9 cellular contexts compared by ENCODE assay signal in genomic region chr1:30743584-30744059, GRCh38. TPM values are rescaled to one million over a fixed set of nuclear protein-coding genes. Genes with fewer than 3 reads are reported as not detected.
A peak's percentile ranks its signal among the peaks of the same experiment; 100 is the strongest.
DNase-seq lines count a peak whose midpoint lies in the region; ATAC-seq, FAIRE-seq and TF ChIP-seq lines count a peak whose summit lies in the region.
"Had no signal": no experiment of that assay in that cellular context is flagged by ENCODE, and none has a peak within 500 bp of the region (broad histone marks: within the 10 kb centered on the region; RNA-seq: fewer than 3 reads in every experiment).

No MANE protein-coding gene starts in this region.

- intact Hi-C loops in GM12878 (cut with micrococcal nuclease; ENCODE audit: unreplicated experiment), result loop anchor here (1.0 to 5.0 kb wide), 2 partner anchors 11 to 34 kb away; no protein-coding TSS in a partner anchor

- in situ Hi-C loops in SK-MEL-5 (cut with HindIII; ENCODE audit: low pct_unique_long_range_greater_than_20kb, low sequenced_read_pairs), result no loop called here
- in situ Hi-C loops in GM12878 (cut with MboI), result no loop called here

- no peak; the same call in 1 of the 2 replicates for TF ChIP-seq POLR2A in GM12878 (IDR thresholded peaks at IDR 0.05; ENCODE audit: low read depth, low read length)

- H4K20me1 ChIP-seq in GM12878 (ENCODE audit: control insufficient read depth, insufficient read depth), result peaks cover 8% of the 10 kb centered on the region; the same call in 1 of the 2 replicates

- TF ChIP-seq EP300 in GM12878 (IDR thresholded peaks at IDR 0.05; ENCODE audit: borderline replicate concordance in 1 of 2, control insufficient read depth in 1 of 2, low read depth in 2 of 2, low read length in 2 of 2), result peak in 1 of 2 experiments; percentile 71; a peak in 2 of 4 replicates

- SMC1A ChIA-PET in GM12878 (lab: Charles Lee; ENCODE audit: uncharacterized antibody, unreplicated experiment), result interaction anchor here (0.9 to 24.8 kb wide), 5 partner anchors 15 to 37 kb away, joined by 4 to 556 read pairs (median 248); partner anchors contain the start of genes LAPTM5 and MATN1

- peak overlapping the region; percentile 93 for H3K27ac ChIP-seq in GM12878 (ENCODE audit: control insufficient read depth, insufficient read depth)
- H3K27ac ChIP-seq: HL-60 had no signal

- TF ChIP-seq RAD21 in GM12878 (IDR thresholded peaks at IDR 0.05; ENCODE audit: insufficient read depth, low read depth, low read length), result no peak

- H3K27me3 ChIP-seq in GM12878 (replicated peaks in 1 of 2; ENCODE audit: control insufficient read depth in 2 of 2, insufficient read depth in 2 of 2, low read length in 1 of 2), result no peaks in the 10 kb centered on the region

- H3K4me3 ChIP-seq in GM12878, result peak overlapping the region; percentile 98

- H3K36me3 ChIP-seq in GM12878 (ENCODE audit: control insufficient read depth in 2 of 2, insufficient read depth in 2 of 2, low read length in 1 of 2), result peaks cover 41 to 52% of the 10 kb centered on the region in 2 experiments

- ATAC-seq in HG02678 (IDR thresholded peaks at IDR 0.05; ENCODE audit: unreplicated experiment) (peak; percentile 32), GM12878 (peak; percentile 44)

- no TSS peak for BruUV-seq in GM12878 (replicated peaks; lab: Mats Ljungman, UMichigan)

- H3K4me1 ChIP-seq in GM12878 (ENCODE audit: control insufficient read depth, insufficient read depth, low read length), result peaks cover 91% of the 10 kb centered on the region

- POLR2A ChIA-PET in GM12878 (lab: Charles Lee), result interaction anchor here (0.6 to 22.5 kb wide), 6 partner anchors 11 to 35 kb away, joined by 5 to 741 read pairs (median 38); partner anchors contain the start of gene LAPTM5

- peak overlapping the region; percentile 75 for H3K4me2 ChIP-seq in GM12878 (ENCODE audit: control insufficient read depth, insufficient read depth)

- RAD21 ChIA-PET in GM12878 (lab: Charles Lee; ENCODE audit: unreplicated experiment), result interaction anchor here (0.8 to 14.8 kb wide), 11 partner anchors 11 to 169 kb away, joined by 3 to 462 read pairs (median 7); partner anchors contain the start of gene LAPTM5

- H3K9me3 ChIP-seq in GM12878 (replicated peaks; ENCODE audit: control insufficient read depth, insufficient read depth, low read length), result no peaks in the 10 kb centered on the region

- FAIRE-seq in GM12878 (lab: Jason Lieb, UNC), result peak; percentile 83

- H3K9ac ChIP-seq in GM12878 (ENCODE audit: control insufficient read depth, insufficient read depth, low read length), result peak overlapping the region; percentile 97

- TF ChIP-seq CTCF in GM12878 (IDR thresholded peaks at IDR 0.05 in 2 of 3, conservative IDR thresholded peaks at IDR 0.05 in 1 of 3; ENCODE audit: control insufficient read depth in 2 of 3, extremely low read depth in 1 of 3, insufficient read depth in 1 of 3, low read depth in 3 of 3, low read length in 3 of 3), result no peak; a peak in 1 of 6 replicates

- WGBS in GM12878 (ENCODE audit: insufficient coverage, insufficient replicate concordance, low lambda C conversion rate, missing lambda C conversion rate), result 1% methylated on average over 4 of the region's 4 CpGs

- DNase-seq in GF-D8 (lab: John Stamatoyannopoulos, UW) (peak; percentile 64), SK-MEL-5 (ENCODE audit: low read depth, low spot score) (peak; percentile 17), GM12878 (ENCODE audit: low read depth, low spot score) (peak; percentile 82), putamen (ENCODE audit: low spot score) (no peak), dedifferentiated amniotic fluid mesenchymal stem cell (ENCODE audit: extremely low spot score) (no peak), NCI-H2029 (lab: John Stamatoyannopoulos, UW) (no peak)
- peak; percentile 25 for DNase-seq in stimulated activated CD8-positive, alpha-beta memory T cell treated with anti-CD3 and anti-CD28 coated beads, Interleukin-12 subunit alpha, Interleukin-12 subunit beta, amount 100 ng/mL, for 24 hours (ENCODE audit: extremely low read depth)

- peaks cover 92% of the 10 kb centered on the region for H3K79me2 ChIP-seq in GM12878 (ENCODE audit: control insufficient read depth, insufficient read depth, low read length)

- CTCF ChIA-PET in GM12878 (lab: Yijun Ruan, JAX), result interaction anchor here (0.9 to 16.5 kb wide), 13 partner anchors 11 to 168 kb away, joined by 4 to 161 read pairs (median 13); partner anchors contain the start of genes LAPTM5 and MATN1

- H2AFZ ChIP-seq in GM12878 (ENCODE audit: control insufficient read depth, low read depth, low read length), result no peak overlapping the region

TF ChIP-seq in GM12878, 131 proteins besides CTCF, POLR2A, EP300 and RAD21 (continues in another document):
- TF ChIP-seq KAT2A (conservative IDR thresholded peaks at IDR 0.05; ENCODE audit: control insufficient read depth, low read depth, low read length) (no peak), ZBTB4 (CRISPR knock-in tag; IDR thresholded peaks at IDR 0.05) (no peak)

RNA-seq across cellular contexts. Expression of gene LAPTM5, which starts 14.0 kb away (rescaled TPM):
- 0.05 TPM in 1 of 2 replicates, not detected in the other for total RNA-seq in SK-MEL-5 (2014; rRNA removed; shearing (Covaris generic))
- polyA plus RNA-seq in SK-MEL-5 (2015; cell fraction: cytosol; rRNA removed), result 0.21 and 0.54 TPM in 2 replicates
- not detected in 2 replicates for polyA plus RNA-seq in SK-MEL-5 (2015; cell fraction: nucleus; rRNA removed)
- total RNA-seq in GM12878 (2013; cell fraction: nucleolus; rRNA removed), result 345 and 349 TPM in 2 replicates
- total RNA-seq in GM12878 (2014; rRNA removed) (360 and 370 TPM in 2 replicates), GM12878 (2014; rRNA removed; fragmentation: Illumina TruSeq; extraction: Trizol) (423 and 431 TPM in 2 replicates), GM12878 (2021) (740 and 758 TPM in 2 replicates)
- polyA plus RNA-seq in GM12878 (2011; ENCODE audit: low read depth), result 582 TPM
- polyA plus RNA-seq in GM12878 (2011; rRNA removed) (411 and 682 TPM in 2 replicates), GM12878 (2014; fragmentation: Illumina TruSeq; extraction: Trizol) (972 and 1,013 TPM in 2 replicates), GM12878 (2014; fragmentation: Nextera tagmentation; extraction: Ambion mirVana) (10 to 100 TPM; 24.1 to 48.8 TPM), GM12878 (2014; rRNA removed) (675 and 692 TPM in 2 replicates), GM12878 (2016; fragmentation: Nextera tagmentation; extraction: Ambion mirVana) (1,000 to 10,000 TPM in 1 of 2 experiments, 100 to 1,000 TPM in 1; 977 to 1,034 TPM)
- polyA plus RNA-seq in GM12878 (2011; cell fraction: cytosol; rRNA removed), result 985 and 1,156 TPM in 2 replicates
- 492 and 615 TPM in 2 replicates for polyA plus RNA-seq in GM12878 (2011; cell fraction: nucleus; rRNA removed)
- 791 and 943 TPM in 2 replicates for polyA plus RNA-seq in GM12878 (2012)
- polyA minus RNA-seq in GM12878 (2011; rRNA and poly(A)+ RNA removed), result 1,330 and 1,556 TPM in 2 replicates
- 364 and 402 TPM in 2 replicates for polyA minus RNA-seq in GM12878 (2011; cell fraction: cytosol; rRNA and poly(A)+ RNA removed)
- polyA minus RNA-seq in GM12878 (2011; cell fraction: nucleus; rRNA and poly(A)+ RNA removed), result 131 and 171 TPM in 2 replicates

RNA-seq across cellular contexts. Expression of gene MATN1, which starts 20.2 kb away (rescaled TPM):
- 0.08 and 0.18 TPM in 2 replicates for total RNA-seq in SK-MEL-5 (2014; rRNA removed; shearing (Covaris generic))
- 0.58 TPM in 1 of 2 replicates, not detected in the other for polyA plus RNA-seq in SK-MEL-5 (2015; cell fraction: cytosol; rRNA removed)
- 0.11 TPM in 1 of 2 replicates, not detected in the other for polyA plus RNA-seq in SK-MEL-5 (2015; cell fraction: nucleus; rRNA removed)
- total RNA-seq in GM12878 (2013; cell fraction: nucleolus; rRNA removed), result 0.51 and 1.9 TPM in 2 replicates
- total RNA-seq in GM12878 (2014; rRNA removed) (0.11 and 0.27 TPM in 2 replicates), GM12878 (2014; rRNA removed; fragmentation: Illumina TruSeq; extraction: Trizol) (0.04 TPM in 1 of 2 replicates, not detected in the other), GM12878 (2021) (0.21 and 0.24 TPM in 2 replicates)
- polyA plus RNA-seq in GM12878 (2011; ENCODE audit: low read depth), result 0.31 TPM
- polyA plus RNA-seq in GM12878 (2011; rRNA removed) (0.36 and 0.50 TPM in 2 replicates), GM12878 (2014; fragmentation: Illumina TruSeq; extraction: Trizol) (0.07 and 0.11 TPM in 2 replicates), GM12878 (2014; fragmentation: Nextera tagmentation; extraction: Ambion mirVana) (under 1 TPM in 1 of 2 experiments, not detected in 1; 0.07 TPM), GM12878 (2014; rRNA removed) (0.10 and 0.46 TPM in 2 replicates), GM12878 (2016; fragmentation: Nextera tagmentation; extraction: Ambion mirVana) (under 1 TPM; 0.09 to 0.44 TPM)
- polyA plus RNA-seq in GM12878 (2011; cell fraction: cytosol; rRNA removed), result 0.67 and 0.77 TPM in 2 replicates
- 1.5 and 2.1 TPM in 2 replicates for polyA plus RNA-seq in GM12878 (2011; cell fraction: nucleus; rRNA removed)
- 0.48 and 0.60 TPM in 2 replicates for polyA plus RNA-seq in GM12878 (2012)
- polyA minus RNA-seq in GM12878 (2011; rRNA and poly(A)+ RNA removed), result 0.22 and 0.72 TPM in 2 replicates
- polyA minus RNA-seq in GM12878 (2011; cell fraction: cytosol; rRNA and poly(A)+ RNA removed), result not detected in 2 replicates
- polyA minus RNA-seq in GM12878 (2011; cell fraction: nucleus; rRNA and poly(A)+ RNA removed), result 0.67 and 1.3 TPM in 2 replicates

Comparison
In these comparisons a context has a peak if more than half of its experiments do, and no peak if none do; other contexts are left out.
1. DNase-seq: peak in GF-D8 (single experiment), SK-MEL-5 (single experiment), GM12878 (single experiment) and stimulated activated CD8-positive, alpha-beta memory T cell treated with anti-CD3 and anti-CD28 coated beads, Interleukin-12 subunit alpha, Interleukin-12 subunit beta, amount 100 ng/mL, for 24 hours (single experiment); none in putamen (single experiment), dedifferentiated amniotic fluid mesenchymal stem cell (single experiment) and NCI-H2029 (single experiment).
2. RNA of gene LAPTM5, which starts 14.0 kb away (total RNA-seq): 345 to 758 TPM in GM12878; 0.05 TPM in SK-MEL-5; every median in the first group is over 100 times any median in the second.